ENCODE assay signal across 8 cellular contexts in genomic region chr1:245079021-245079609, GRCh38.
DNase-seq lines count a peak whose midpoint lies in the region; ATAC-seq and TF ChIP-seq lines count a peak whose summit lies in the region.

No MANE protein-coding gene starts in this region.

- 0 out of 2 replicates have a peak, but pooled peaks cover 2% of the 10 kb centered on the region for H4K20me1 ChIP-seq in Karpas-422 (ENCODE audit: insufficient read depth, low read depth, low read length)

- H3K36me3 ChIP-seq in Karpas-422 (ENCODE audit: insufficient read depth, low read length): no peaks in the 10 kb centered on the region
- no peaks in the 10 kb centered on the region for H3K36me3 ChIP-seq in adrenal gland (replicated peaks in 1 of 2)
- no peaks in the 10 kb centered on the region for H3K36me3 ChIP-seq in liver (ENCODE audit: control insufficient read depth in 4 of 4, insufficient read depth in 3 of 4, low read depth in 1 of 4, low read length in 3 of 4)

- DNase-seq in DMS153 (lab: John Stamatoyannopoulos, UW): peak; percentile 2
- peak; percentile 73 for DNase-seq in Karpas-422
- no peak for DNase-seq in adrenal gland
- DNase-seq in stimulated activated CD4-positive, alpha-beta T cell treated with anti-CD3 and anti-CD28 coated beads, Interleukin-2, amount 100 ng/mL, for 48 hours: no peak
- DNase-seq in activated CD4-positive, alpha-beta T cell treated with anti-CD3 and anti-CD28 coated beads for 36 hours: no peak

- POLR2A ChIA-PET in activated CD4-positive, alpha-beta T cell treated with anti-CD3 and anti-CD28 coated beads for 36 hours (lab: Charles Lee): no interaction called here

- no peak overlapping the region for H3K27ac Mint-ChIP-seq in activated CD4-positive, alpha-beta T cell treated with anti-CD3 and anti-CD28 coated beads for 36 hours

- no peaks in the 10 kb centered on the region for H3K4me1 ChIP-seq in Karpas-422 (ENCODE audit: low read length)
- no peaks in the 10 kb centered on the region for H3K4me1 ChIP-seq in adrenal gland (replicated peaks in 1 of 2)
- no peaks in the 10 kb centered on the region for H3K4me1 ChIP-seq in liver (ENCODE audit: control insufficient read depth in 4 of 4, insufficient read depth in 4 of 4, low read length in 3 of 4)

- H3K27ac ChIP-seq in Karpas-422 (ENCODE audit: low read length): no peak overlapping the region
- H3K27ac ChIP-seq in adrenal gland: no peak overlapping the region
- no peak overlapping the region for H3K27ac ChIP-seq in liver (ENCODE audit: low read depth in 1 of 2, low read length in 2 of 2)

- ATAC-seq in HG03432 (IDR thresholded peaks at IDR 0.05; ENCODE audit: unreplicated experiment) (no peak), HG03342 (IDR thresholded peaks at IDR 0.05; ENCODE audit: unreplicated experiment) (no peak)
- no peak for ATAC-seq in activated CD4-positive, alpha-beta T cell treated with anti-CD3 and anti-CD28 coated beads for 36 hours

- H3K4me3 ChIP-seq in Karpas-422 (ENCODE audit: low read length): no peak overlapping the region
- H3K4me3 ChIP-seq in adrenal gland: no peak overlapping the region
- H3K4me3 ChIP-seq in liver (ENCODE audit: low read depth in 1 of 3, low read length in 3 of 3): no peak overlapping the region

- peak; percentile 56 to 77 (median 71) for TF ChIP-seq CTCF in adrenal gland (IDR thresholded peaks at IDR 0.05)
- TF ChIP-seq CTCF in liver (IDR thresholded peaks at IDR 0.05; ENCODE audit: low read depth, low read length, missing input control): peak; percentile 66

- H3K9me2 ChIP-seq in Karpas-422 (replicated peaks; ENCODE audit: insufficient read depth, low read length): no peaks in the 10 kb centered on the region

- peaks cover 4% of the 10 kb centered on the region for H3K27me3 Mint-ChIP-seq in activated CD4-positive, alpha-beta T cell treated with anti-CD3 and anti-CD28 coated beads for 36 hours

- H3K4me1 Mint-ChIP-seq in activated CD4-positive, alpha-beta T cell treated with anti-CD3 and anti-CD28 coated beads for 36 hours: no peaks in the 10 kb centered on the region

- no peaks in the 10 kb centered on the region for H3K36me3 Mint-ChIP-seq in activated CD4-positive, alpha-beta T cell treated with anti-CD3 and anti-CD28 coated beads for 36 hours (ENCODE audit: low read depth)

- H3K9ac ChIP-seq in Karpas-422 (ENCODE audit: low read length) (no peak overlapping the region), liver (ENCODE audit: low read depth in 1 of 2, low read length in 2 of 2) (no peak overlapping the region)

- WGBS in adrenal gland, 4 donors: 49 to 70% (median 55%) methylated on average over 9 of the region's 9 CpGs
- WGBS in liver: 60% methylated on average over 9 of the region's 9 CpGs

- H3K9me3 ChIP-seq in Karpas-422 (ENCODE audit: low read length) (no peaks in the 10 kb centered on the region), adrenal gland (replicated peaks in 1 of 3) (no peaks in the 10 kb centered on the region), liver (ENCODE audit: control insufficient read depth in 4 of 4, low read length in 3 of 4) (no peaks in the 10 kb centered on the region)

- no peaks in the 10 kb centered on the region for H3K27me3 ChIP-seq in Karpas-422 (ENCODE audit: low read length)
- no peaks in the 10 kb centered on the region for H3K27me3 ChIP-seq in adrenal gland
- H3K27me3 ChIP-seq in liver (ENCODE audit: control insufficient read depth in 4 of 4, insufficient read depth in 4 of 4, low read length in 3 of 4): no peaks in the 10 kb centered on the region

- no peak overlapping the region for H2AFZ ChIP-seq in Karpas-422 (ENCODE audit: low read length)

- CTCF ChIA-PET in activated CD4-positive, alpha-beta T cell treated with anti-CD3 and anti-CD28 coated beads for 36 hours (lab: Charles Lee): no interaction called here

- intact Hi-C loops in adrenal gland (cut with DNase I): no loop called here
- intact Hi-C loops in activated CD4-positive, alpha-beta T cell treated with anti-CD3 and anti-CD28 coated beads for 36 hours (cut with DNase I, micrococcal nuclease): loop anchor here in 1 of 2 experiments (1.0 kb wide), 1 partner anchor 924 kb away; no protein-coding TSS in a partner anchor

- H3K4me2 ChIP-seq in Karpas-422 (ENCODE audit: low read depth, low read length, poor library complexity, severe bottlenecking): no peak overlapping the region

- TF ChIP-seq RAD21 in liver (IDR thresholded peaks at IDR 0.05): peak; percentile 78 to 87

- H3K79me2 ChIP-seq in Karpas-422 (ENCODE audit: low read length): no peaks in the 10 kb centered on the region

- no peak overlapping the region for H3K4me3 Mint-ChIP-seq in activated CD4-positive, alpha-beta T cell treated with anti-CD3 and anti-CD28 coated beads for 36 hours

- no peak for TF ChIP-seq POLR2A in adrenal gland (IDR thresholded peaks at IDR 0.05)

- H3K9me3 Mint-ChIP-seq in activated CD4-positive, alpha-beta T cell treated with anti-CD3 and anti-CD28 coated beads for 36 hours (ENCODE audit: low read depth): no peaks in the 10 kb centered on the region

TF ChIP-seq in liver, 16 proteins besides CTCF, POLR2A, EP300 and RAD21:
- TF ChIP-seq FOXA2 (IDR thresholded peaks at IDR 0.05) (no peak), RXRA (IDR thresholded peaks at IDR 0.05) (no peak), FOXA1 (IDR thresholded peaks at IDR 0.05) (no peak), NR2F2 (IDR thresholded peaks at IDR 0.05) (no peak), EGR1 (IDR thresholded peaks at IDR 0.05; ENCODE audit: low read depth in 2 of 2) (no peak), HNF4G (IDR thresholded peaks at IDR 0.05) (no peak), GABPA (IDR thresholded peaks at IDR 0.05 in 1 of 2, conservative IDR thresholded peaks at IDR 0.05 in 1 of 2) (no peak), HNF4A (conservative IDR thresholded peaks at IDR 0.05) (no peak), JUND (IDR thresholded peaks at IDR 0.05) (no peak), ZBTB33 (IDR thresholded peaks at IDR 0.05) (no peak), MAX (IDR thresholded peaks at IDR 0.05) (no peak), YY1 (IDR thresholded peaks at IDR 0.05) (no peak), SP1 (IDR thresholded peaks at IDR 0.05) (no peak), TAF1 (conservative IDR thresholded peaks at IDR 0.05) (no peak)
- TF ChIP-seq, protein P1, sequence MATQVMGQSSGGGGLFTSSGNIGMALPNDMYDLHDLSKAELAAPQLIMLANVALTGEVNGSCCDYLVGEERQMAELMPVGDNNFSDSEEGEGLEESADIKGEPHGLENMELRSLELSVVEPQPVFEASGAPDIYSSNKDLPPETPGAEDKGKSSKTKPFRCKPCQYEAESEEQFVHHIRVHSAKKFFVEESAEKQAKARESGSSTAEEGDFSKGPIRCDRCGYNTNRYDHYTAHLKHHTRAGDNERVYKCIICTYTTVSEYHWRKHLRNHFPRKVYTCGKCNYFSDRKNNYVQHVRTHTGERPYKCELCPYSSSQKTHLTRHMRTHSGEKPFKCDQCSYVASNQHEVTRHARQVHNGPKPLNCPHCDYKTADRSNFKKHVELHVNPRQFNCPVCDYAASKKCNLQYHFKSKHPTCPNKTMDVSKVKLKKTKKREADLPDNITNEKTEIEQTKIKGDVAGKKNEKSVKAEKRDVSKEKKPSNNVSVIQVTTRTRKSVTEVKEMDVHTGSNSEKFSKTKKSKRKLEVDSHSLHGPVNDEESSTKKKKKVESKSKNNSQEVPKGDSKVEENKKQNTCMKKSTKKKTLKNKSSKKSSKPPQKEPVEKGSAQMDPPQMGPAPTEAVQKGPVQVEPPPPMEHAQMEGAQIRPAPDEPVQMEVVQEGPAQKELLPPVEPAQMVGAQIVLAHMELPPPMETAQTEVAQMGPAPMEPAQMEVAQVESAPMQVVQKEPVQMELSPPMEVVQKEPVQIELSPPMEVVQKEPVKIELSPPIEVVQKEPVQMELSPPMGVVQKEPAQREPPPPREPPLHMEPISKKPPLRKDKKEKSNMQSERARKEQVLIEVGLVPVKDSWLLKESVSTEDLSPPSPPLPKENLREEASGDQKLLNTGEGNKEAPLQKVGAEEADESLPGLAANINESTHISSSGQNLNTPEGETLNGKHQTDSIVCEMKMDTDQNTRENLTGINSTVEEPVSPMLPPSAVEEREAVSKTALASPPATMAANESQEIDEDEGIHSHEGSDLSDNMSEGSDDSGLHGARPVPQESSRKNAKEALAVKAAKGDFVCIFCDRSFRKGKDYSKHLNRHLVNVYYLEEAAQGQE (IDR thresholded peaks at IDR 0.05): no peak
- TF ChIP-seq, protein P2, sequence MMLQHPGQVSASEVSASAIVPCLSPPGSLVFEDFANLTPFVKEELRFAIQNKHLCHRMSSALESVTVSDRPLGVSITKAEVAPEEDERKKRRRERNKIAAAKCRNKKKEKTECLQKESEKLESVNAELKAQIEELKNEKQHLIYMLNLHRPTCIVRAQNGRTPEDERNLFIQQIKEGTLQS (IDR thresholded peaks at IDR 0.05): no peak

Comparison
In these comparisons a context has a peak if more than half of its experiments do, and no peak if none do; other contexts are left out.
1. DNase-seq: peak in DMS153 (single experiment) and Karpas-422 (single experiment); none in adrenal gland (0 of 7), stimulated activated CD4-positive, alpha-beta T cell treated with anti-CD3 and anti-CD28 coated beads, Interleukin-2, amount 100 ng/mL, for 48 hours (0 of 2) and activated CD4-positive, alpha-beta T cell treated with anti-CD3 and anti-CD28 coated beads for 36 hours (single experiment).